In genomic region chr6:78436335-78436734, GRCh38 we compare ENCODE assay signal across 11 cellular contexts.
A peak's percentile ranks its signal among the peaks of the same experiment; 100 is the strongest.
DNase-seq lines count a peak whose midpoint lies in the region; ATAC-seq, FAIRE-seq and TF ChIP-seq lines count a peak whose summit lies in the region.
"Had no signal": no experiment of that assay in that cellular context is flagged by ENCODE, and none has a peak within 500 bp of the region (broad histone marks: within the 10 kb centered on the region; RNA-seq: fewer than 3 reads in every experiment).

No MANE protein-coding gene starts in this region.

- H3K27ac ChIP-seq in endothelial cell of umbilical vein (ENCODE audit: insufficient read depth, low read depth, low read length) (no peak overlapping the region), testis (no peak overlapping the region)

- no peaks in the 10 kb centered on the region for H3K27me3 Mint-ChIP-seq in effector memory CD8-positive, alpha-beta T cell
- H3K27me3 Mint-ChIP-seq: brain, memory B cell had no signal

- DNase-seq in SKM-1 treated with dmso at 0.1 percent for 144 hours (lab: John Stamatoyannopoulos, UW; ENCODE audit: unreplicated experiment) (peak; percentile 23), SKM-1 (lab: John Stamatoyannopoulos, UW; ENCODE audit: unreplicated experiment) (no peak), NAMALWA (ENCODE audit: low spot score) (peak; percentile 13), endothelial cell of umbilical vein (ENCODE audit: low read depth, low spot score) (peak; percentile 43), testis (peak; percentile 19), NCI-H2196 (lab: John Stamatoyannopoulos, UW; ENCODE audit: unreplicated experiment) (no peak)
- DNase-seq in effector memory CD8-positive, alpha-beta T cell = no peak
- DNase-seq: KG1 had no signal

- no peaks in the 10 kb centered on the region for H3K4me1 ChIP-seq in endothelial cell of umbilical vein (ENCODE audit: control insufficient read depth, extremely low read depth, insufficient read depth, low read length)
- H3K4me1 ChIP-seq in testis = no peaks in the 10 kb centered on the region

- intact Hi-C loops in endothelial cell of umbilical vein (cut with micrococcal nuclease) (loop anchor here (1.0 to 5.0 kb wide), 3 partner anchors 176 to 374 kb away; no protein-coding TSS in a partner anchor), testis (cut with DNase I; ENCODE audit: low total_unique reads) (no loop called here)

- peaks cover under 1 to 7% of the 10 kb centered on the region in 2 donors for H3K9me3 Mint-ChIP-seq in effector memory CD8-positive, alpha-beta T cell

- BruUV-seq in endothelial cell of umbilical vein (replicated peaks; lab: Mats Ljungman, UMichigan) = no TSS peak

- H3K36me3 Mint-ChIP-seq in effector memory CD8-positive, alpha-beta T cell (ENCODE audit: insufficient read depth) = no peaks in the 10 kb centered on the region
- H3K36me3 Mint-ChIP-seq: brain, memory B cell had no signal

- no peak for ATAC-seq in effector memory CD8-positive, alpha-beta T cell (replicated peaks)
- no peak for ATAC-seq in GM18511 (IDR thresholded peaks at IDR 0.05; ENCODE audit: unreplicated experiment)

- H3K27me3 ChIP-seq in endothelial cell of umbilical vein (ENCODE audit: control insufficient read depth in 2 of 2, insufficient read depth in 2 of 2, low read length in 2 of 2) = no peaks in the 10 kb centered on the region
- H3K27me3 ChIP-seq in testis = no peaks in the 10 kb centered on the region

- no peak overlapping the region for H3K9ac ChIP-seq in endothelial cell of umbilical vein (replicated peaks; ENCODE audit: extremely low read depth, insufficient read depth, low read length)

- H3K9me3 ChIP-seq in endothelial cell of umbilical vein (replicated peaks; ENCODE audit: control insufficient read depth, insufficient read depth, low read length) (no peaks in the 10 kb centered on the region), testis (no peaks in the 10 kb centered on the region)

- no peaks in the 10 kb centered on the region for H3K79me2 ChIP-seq in endothelial cell of umbilical vein (ENCODE audit: control insufficient read depth, insufficient read depth, low read length)

- no peak overlapping the region for H3K4me3 Mint-ChIP-seq in effector memory CD8-positive, alpha-beta T cell
- H3K4me3 Mint-ChIP-seq: brain, memory B cell had no signal

- dilution Hi-C loops in endothelial cell of umbilical vein (cut with MboI; ENCODE audit: extremely low pct_ligation_motif_present, low sequenced_read_pairs) = no loop called here

- H3K36me3 ChIP-seq in endothelial cell of umbilical vein (ENCODE audit: control insufficient read depth in 2 of 2, extremely low read depth in 1 of 2, insufficient read depth in 2 of 2, low read length in 2 of 2) (no peaks in the 10 kb centered on the region), testis (ENCODE audit: low read depth, missing control alignments) (no peaks in the 10 kb centered on the region)

- TF ChIP-seq CTCF in endothelial cell of umbilical vein (IDR thresholded peaks at IDR 0.05; ENCODE audit: extremely low read depth in 1 of 2, insufficient read depth in 1 of 2, low read depth in 1 of 2, low read length in 2 of 2) (peak; percentile 28 to 29), testis (IDR thresholded peaks at IDR 0.05) (peak in 2 of 3 experiments; percentile 6 to 10)

- TF ChIP-seq POLR2A in endothelial cell of umbilical vein (IDR thresholded peaks at IDR 0.05; ENCODE audit: low read depth, low read length) (no peak), testis (IDR thresholded peaks at IDR 0.05) (no peak)

- POLR2A ChIA-PET in endothelial cell of umbilical vein (lab: Charles Lee) = no interaction called here

- FAIRE-seq in endothelial cell of umbilical vein (lab: Jason Lieb, UNC) = no peak

- H3K4me1 Mint-ChIP-seq in effector memory CD8-positive, alpha-beta T cell (ENCODE audit: low read depth in 2 of 2) = no peaks in the 10 kb centered on the region
- H3K4me1 Mint-ChIP-seq: brain, memory B cell had no signal

- no peak overlapping the region for H3K4me2 ChIP-seq in endothelial cell of umbilical vein (ENCODE audit: insufficient read depth, low read length)

- H3K9me1 ChIP-seq in endothelial cell of umbilical vein (replicated peaks; ENCODE audit: control insufficient read depth, extremely low read depth, insufficient read depth, low read length) = no peaks in the 10 kb centered on the region

- H4K20me1 ChIP-seq in endothelial cell of umbilical vein (replicated peaks; ENCODE audit: control insufficient read depth, extremely low read depth, insufficient read depth, low read length) = no peaks in the 10 kb centered on the region

- no peak overlapping the region for H2AFZ ChIP-seq in endothelial cell of umbilical vein (ENCODE audit: low read depth, low read length)

- CTCF ChIA-PET in endothelial cell of umbilical vein (lab: Charles Lee) = interaction anchor here (0.9 to 2.0 kb wide), 4 partner anchors 23 to 374 kb away, joined by 3 to 11 read pairs (median 4); no protein-coding TSS in a partner anchor

- H3K4me3 ChIP-seq in endothelial cell of umbilical vein (replicated peaks in 1 of 3; ENCODE audit: insufficient read depth in 1 of 3, low read depth in 1 of 3, low read length in 3 of 3) (no peak overlapping the region), testis (no peak overlapping the region)

- H3K27ac Mint-ChIP-seq in effector memory CD8-positive, alpha-beta T cell = no peak overlapping the region
- H3K27ac Mint-ChIP-seq: brain, memory B cell had no signal

TF ChIP-seq in endothelial cell of umbilical vein, 7 proteins besides CTCF, POLR2A, EP300 and RAD21:
- TF ChIP-seq FOS (IDR thresholded peaks at IDR 0.05; ENCODE audit: borderline replicate concordance, insufficient read depth, low read length) (no peak), JUN (IDR thresholded peaks at IDR 0.05; ENCODE audit: borderline replicate concordance, insufficient read depth, insufficient read length, low read depth) (no peak), MYC (IDR thresholded peaks at IDR 0.05; ENCODE audit: low read depth, low read length) (no peak), EZH2 (IDR thresholded peaks at IDR 0.05; ENCODE audit: borderline replicate concordance, low read depth, low read length, severe bottlenecking) (no peak), MAX (IDR thresholded peaks at IDR 0.05; ENCODE audit: insufficient read depth, insufficient read length) (no peak), POLR2AphosphoS5 (IDR thresholded peaks at IDR 0.05; ENCODE audit: insufficient read depth, low read depth, low read length) (no peak), GATA2 (IDR thresholded peaks at IDR 0.05; ENCODE audit: insufficient read depth, insufficient read length, low read depth, low read length) (no peak)
TF ChIP-seq in endothelial cell of umbilical vein: peak in this region for 0.

Comparison
In these comparisons a context has a peak if more than half of its experiments do, and no peak if none do; other contexts are left out.
1. DNase-seq: peak in SKM-1 treated with dmso at 0.1 percent for 144 hours (single experiment), NAMALWA (single experiment), endothelial cell of umbilical vein (single experiment) and testis (single experiment); none in SKM-1 (single experiment), NCI-H2196 (single experiment) and effector memory CD8-positive, alpha-beta T cell (0 of 3).